Comparison of ENCODE assay signal across 9 cellular contexts in genomic region chr22:50716291-50717024, GRCh38. TPM values are rescaled to one million over a fixed set of nuclear protein-coding genes. Genes with fewer than 3 reads are reported as not detected.
"Had no signal": no experiment of that assay in that cellular context is flagged by ENCODE, and none has a peak within 500 bp of the region (broad histone marks: within the 10 kb centered on the region; RNA-seq: fewer than 3 reads in every experiment).

No MANE protein-coding gene starts in this region.

- H3K9me3 Mint-ChIP-seq: GM23338, H9, HFFc6, IgD-negative memory B cell had no signal

- DNase-seq: H9, HCEC 1CT, HFFc6 had no signal

- H2AFZ ChIP-seq: GM23338 had no signal

- H3K4me1 Mint-ChIP-seq: GM23338, IgD-negative memory B cell had no signal

- H3K27ac ChIP-seq: HL-60 had no signal

- H3K4me3 ChIP-seq: GM23338 had no signal

- H3K36me3 Mint-ChIP-seq: IgD-negative memory B cell had no signal

- H3K27ac Mint-ChIP-seq: GM23338, HFFc6, IgD-negative memory B cell had no signal

- ATAC-seq: GM23338, HepG2 had no signal

- H3K4me2 ChIP-seq: GM23338 had no signal

- H3K4me3 Mint-ChIP-seq: GM23338, H9, HFFc6 had no signal

RNA-seq across cellular contexts. Expression of gene ACR, which starts 21.5 kb away (rescaled TPM):
- total RNA-seq: GM23338, HepG2, HFFc6, HT1080 had no signal
- polyA plus RNA-seq: GM23338, H1, IgD-negative memory B cell had no signal

RNA-seq across cellular contexts. Expression of gene SHANK3, which starts 43.8 kb away (rescaled TPM):
- polyA plus RNA-seq: IgD-negative memory B cell had no signal
